ENCODE assay signal across 26 cellular contexts in the genomic region with DNA sequence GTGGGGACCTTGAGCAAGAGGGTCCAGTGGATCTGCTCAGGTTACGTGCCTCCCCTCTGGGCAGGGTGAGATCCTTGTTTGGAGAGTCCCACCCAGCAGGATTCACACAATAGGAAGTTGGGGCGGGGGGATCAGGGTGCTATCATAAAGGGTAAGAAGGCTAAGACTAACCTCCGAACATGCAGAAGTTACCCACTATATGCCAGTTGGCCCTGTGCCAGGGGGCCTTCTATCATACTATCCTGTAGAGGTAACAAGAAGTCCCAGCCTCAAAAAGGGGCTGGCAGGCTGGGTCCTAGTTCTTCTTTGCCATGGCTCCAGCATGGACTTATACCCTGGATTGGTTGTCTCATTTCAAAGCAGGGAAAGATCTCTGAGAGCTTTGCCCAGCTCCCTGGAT.
"Had no signal": no experiment of that assay in that cellular context is flagged by ENCODE, and none has a peak within 500 bp of the region (broad histone marks: within the 10 kb centered on the region; RNA-seq: fewer than 3 reads in every experiment).

No MANE protein-coding gene starts in this region.

- DNase-seq: activated CD4-positive, alpha-beta memory T cell treated with anti-CD3 and anti-CD28 coated beads for 36 hours; activated CD4-positive, alpha-beta T cell treated with anti-CD3 and anti-CD28 coated beads for 48 hours; activated CD8-positive, alpha-beta memory T cell treated with anti-CD3 and anti-CD28 coated beads, Interleukin-2, amount 50 U/mL, for 4 hours; activated effector memory CD4-positive, alpha-beta T cell treated with anti-CD3 and anti-CD28 coated beads, Interleukin-2, amount 50 U/mL, for 16 hours; activated naive CD4-positive, alpha-beta T cell treated with anti-CD3 and anti-CD28 coated beads, Interleukin-2, amount 10 ng/mL, durations not matched to agents 7 days and 5 days; activated naive CD8-positive, alpha-beta T cell treated with anti-CD3 and anti-CD28 coated beads, Interleukin-2, amount 10 ng/mL, durations not matched to agents 7 days and 5 days; activated T-cell treated with anti-CD3 and anti-CD28 coated beads, Interleukin-2, amount 50 U/mL, for 1 hour; cerebellar nuclear complex; colonic mucosa; effector memory CD8-positive, alpha-beta T cell; left colon; mammary epithelial cell; naive B cell; nephron progenitor cell; ovary; retina; sigmoid colon; small intestine; stimulated activated CD4-positive, alpha-beta T cell treated with anti-CD3 and anti-CD28 coated beads, Interleukin-4, amount 100 ng/mL, for 24 hours; trophoblast cell; WERI-Rb-1 had no signal

- H3K9me3 Mint-ChIP-seq: activated CD4-positive, alpha-beta memory T cell treated with anti-CD3 and anti-CD28 coated beads for 36 hours; activated naive CD4-positive, alpha-beta T cell treated with anti-CD3 and anti-CD28 coated beads, Interleukin-2, amount 10 ng/mL, durations not matched to agents 7 days and 5 days; activated naive CD8-positive, alpha-beta T cell treated with anti-CD3 and anti-CD28 coated beads, Interleukin-2, amount 10 ng/mL, durations not matched to agents 7 days and 5 days; activated T-helper 1 cell treated with anti-CD3 and anti-CD28 coated beads, Interleukin-12 subunit alpha, Interleukin-12 subunit beta, Interleukin-2, Interleukin-4 antibody, amounts not matched to agents 30 ng/mL and 10 ng/mL and 1 ng/mL, durations not matched to agents 14 hours and 24 hours and 36 hours; brain; effector memory CD8-positive, alpha-beta T cell; nephron progenitor cell; stimulated activated effector memory CD8-positive, alpha-beta T cell treated with anti-CD3 and anti-CD28 coated beads, Interleukin-12 subunit alpha, Interleukin-12 subunit beta, amount 100 ng/mL, for 72 hours; stimulated activated naive CD8-positive, alpha-beta T cell treated with anti-CD3 and anti-CD28 coated beads, Interleukin-15, Interleukin-2, amounts not matched to agents 100 ng/mL and 50 ng/mL, for 24 hours had no signal

- H3K36me3 Mint-ChIP-seq: activated CD4-positive, alpha-beta memory T cell treated with anti-CD3 and anti-CD28 coated beads for 36 hours; activated naive CD8-positive, alpha-beta T cell treated with anti-CD3 and anti-CD28 coated beads, Interleukin-2, amount 10 ng/mL, durations not matched to agents 7 days and 5 days; brain; naive B cell; stimulated activated effector memory CD8-positive, alpha-beta T cell treated with anti-CD3 and anti-CD28 coated beads, Interleukin-12 subunit alpha, Interleukin-12 subunit beta, amount 100 ng/mL, for 72 hours had no signal

- H3K27me3 Mint-ChIP-seq: activated CD4-positive, alpha-beta memory T cell treated with anti-CD3 and anti-CD28 coated beads for 36 hours; effector memory CD8-positive, alpha-beta T cell; stimulated activated naive CD8-positive, alpha-beta T cell treated with anti-CD3 and anti-CD28 coated beads, Interleukin-15, Interleukin-2, amounts not matched to agents 100 ng/mL and 50 ng/mL, for 24 hours had no signal

- H3K4me3 Mint-ChIP-seq: activated CD4-positive, alpha-beta memory T cell treated with anti-CD3 and anti-CD28 coated beads for 36 hours; activated naive CD4-positive, alpha-beta T cell treated with anti-CD3 and anti-CD28 coated beads, Interleukin-2, amount 10 ng/mL, durations not matched to agents 7 days and 5 days; activated naive CD8-positive, alpha-beta T cell treated with anti-CD3 and anti-CD28 coated beads, Interleukin-2, amount 10 ng/mL, durations not matched to agents 7 days and 5 days; activated T-helper 1 cell treated with anti-CD3 and anti-CD28 coated beads, Interleukin-12 subunit alpha, Interleukin-12 subunit beta, Interleukin-2, Interleukin-4 antibody, amounts not matched to agents 30 ng/mL and 10 ng/mL and 1 ng/mL, durations not matched to agents 14 hours and 24 hours and 36 hours; brain; effector memory CD8-positive, alpha-beta T cell; naive B cell; nephron progenitor cell; stimulated activated effector memory CD8-positive, alpha-beta T cell treated with anti-CD3 and anti-CD28 coated beads, Interleukin-12 subunit alpha, Interleukin-12 subunit beta, amount 100 ng/mL, for 72 hours; stimulated activated naive CD8-positive, alpha-beta T cell treated with anti-CD3 and anti-CD28 coated beads, Interleukin-15, Interleukin-2, amounts not matched to agents 100 ng/mL and 50 ng/mL, for 24 hours had no signal

- H3K27ac Mint-ChIP-seq: activated CD4-positive, alpha-beta memory T cell treated with anti-CD3 and anti-CD28 coated beads for 36 hours; activated naive CD4-positive, alpha-beta T cell treated with anti-CD3 and anti-CD28 coated beads, Interleukin-2, amount 10 ng/mL, durations not matched to agents 7 days and 5 days; activated naive CD8-positive, alpha-beta T cell treated with anti-CD3 and anti-CD28 coated beads, Interleukin-2, amount 10 ng/mL, durations not matched to agents 7 days and 5 days; activated T-helper 1 cell treated with anti-CD3 and anti-CD28 coated beads, Interleukin-12 subunit alpha, Interleukin-12 subunit beta, Interleukin-2, Interleukin-4 antibody, amounts not matched to agents 30 ng/mL and 10 ng/mL and 1 ng/mL, durations not matched to agents 14 hours and 24 hours and 36 hours; brain; nephron progenitor cell; progenitor cell of endocrine pancreas; stimulated activated effector memory CD8-positive, alpha-beta T cell treated with anti-CD3 and anti-CD28 coated beads, Interleukin-12 subunit alpha, Interleukin-12 subunit beta, amount 100 ng/mL, for 72 hours; stimulated activated naive CD8-positive, alpha-beta T cell treated with anti-CD3 and anti-CD28 coated beads, Interleukin-15, Interleukin-2, amounts not matched to agents 100 ng/mL and 50 ng/mL, for 24 hours had no signal
